In the genomic region with DNA sequence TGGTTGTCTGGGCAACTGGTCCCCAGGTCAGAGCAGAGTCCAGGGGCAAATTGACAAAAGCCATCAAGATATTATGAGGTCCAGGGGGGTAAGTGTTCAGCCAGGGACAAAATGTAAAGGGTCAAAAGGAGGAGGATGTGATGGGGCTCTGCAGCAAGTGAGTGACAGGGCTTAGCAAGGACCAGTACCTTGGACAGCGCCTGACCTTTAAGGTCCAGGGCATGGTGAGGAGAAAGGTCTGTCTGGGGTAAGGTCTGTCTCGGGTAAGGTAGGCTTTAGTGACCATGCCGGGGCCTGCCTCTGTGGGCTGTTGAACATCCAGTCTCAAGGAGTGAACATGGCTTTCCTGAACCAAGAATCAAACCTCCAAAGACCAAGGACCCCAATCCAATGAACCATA, we compare ENCODE assay signal across 1 cellular context.
A peak's percentile ranks its signal among the peaks of the same experiment; 100 is the strongest.
TF ChIP-seq lines count a peak whose summit lies in the region.

No MANE protein-coding gene starts in this region.

TF ChIP-seq in HepG2, 621 proteins besides CTCF, POLR2A, EP300 and RAD21 (continued from another document and continues in another):
- TF ChIP-seq ZIK1 (CRISPR knock-in tag; IDR thresholded peaks at IDR 0.05; ENCODE audit: borderline replicate concordance, low read depth): no peak
- no peak for TF ChIP-seq ZBTB7B (CRISPR knock-in tag; IDR thresholded peaks at IDR 0.05)
- TF ChIP-seq CBX2 (IDR thresholded peaks at IDR 0.05; ENCODE audit: low read depth, low read length): no peak
- no peak for TF ChIP-seq CBX2 (CRISPR knock-in tag; IDR thresholded peaks at IDR 0.05; ENCODE audit: low read depth)
- TF ChIP-seq ZZZ3 (CRISPR knock-in tag; IDR thresholded peaks at IDR 0.05; ENCODE audit: borderline replicate concordance): no peak
- no peak for TF ChIP-seq ZNF121 (CRISPR knock-in tag; IDR thresholded peaks at IDR 0.05)
- no peak for TF ChIP-seq ZNF382 (CRISPR knock-in tag; IDR thresholded peaks at IDR 0.05; ENCODE audit: borderline replicate concordance)
- TF ChIP-seq POLR2G (IDR thresholded peaks at IDR 0.05; ENCODE audit: low read depth, low read length): no peak
- TF ChIP-seq RFX5 (IDR thresholded peaks at IDR 0.05; ENCODE audit: low read depth, low read length): no peak
- TF ChIP-seq FOXJ3 (CRISPR knock-in tag; IDR thresholded peaks at IDR 0.05; ENCODE audit: borderline replicate concordance): no peak
- no peak for TF ChIP-seq CBX1 (IDR thresholded peaks at IDR 0.05; ENCODE audit: low read depth)
- no peak for TF ChIP-seq ZNF800 (CRISPR knock-in tag; IDR thresholded peaks at IDR 0.05)
- no peak for TF ChIP-seq ZNF841 (CRISPR knock-in tag; IDR thresholded peaks at IDR 0.05; ENCODE audit: borderline replicate concordance)
- no peak for TF ChIP-seq HHEX (CRISPR knock-in tag; IDR thresholded peaks at IDR 0.05)
- TF ChIP-seq HDAC1 (CRISPR knock-in tag; IDR thresholded peaks at IDR 0.05): no peak
- TF ChIP-seq RXRA (CRISPR knock-in tag; IDR thresholded peaks at IDR 0.05): no peak
- no peak for TF ChIP-seq CENPT (CRISPR knock-in tag; IDR thresholded peaks at IDR 0.05; ENCODE audit: low read depth)
- no peak for TF ChIP-seq ZNF44 (CRISPR knock-in tag; IDR thresholded peaks at IDR 0.05)
- TF ChIP-seq SMC3 (IDR thresholded peaks at IDR 0.05; ENCODE audit: low read length): no peak
- no peak for TF ChIP-seq ZBTB43 (CRISPR knock-in tag; conservative IDR thresholded peaks at IDR 0.05)
- no peak for TF ChIP-seq ZMYM3 (CRISPR knock-in tag; IDR thresholded peaks at IDR 0.05)
- no peak for TF ChIP-seq ZNF563 (CRISPR knock-in tag; IDR thresholded peaks at IDR 0.05)
- no peak for TF ChIP-seq ZNF234 (CRISPR knock-in tag; conservative IDR thresholded peaks at IDR 0.05)
- TF ChIP-seq NFRKB (IDR thresholded peaks at IDR 0.05): no peak
- no peak for TF ChIP-seq NPAS2 (CRISPR knock-in tag; IDR thresholded peaks at IDR 0.05; ENCODE audit: borderline replicate concordance)
- no peak for TF ChIP-seq IRX3 (CRISPR knock-in tag; IDR thresholded peaks at IDR 0.05; ENCODE audit: borderline replicate concordance, low read depth)
- TF ChIP-seq CHCHD3 (CRISPR knock-in tag; IDR thresholded peaks at IDR 0.05): no peak
- TF ChIP-seq ZNF614 (CRISPR knock-in tag; IDR thresholded peaks at IDR 0.05; ENCODE audit: borderline replicate concordance): no peak
- peak; percentile 57; the same call in 1 of the 2 replicates for TF ChIP-seq ZBED4 (CRISPR knock-in tag; IDR thresholded peaks at IDR 0.05; ENCODE audit: borderline replicate concordance)
- TF ChIP-seq KLF16 (CRISPR knock-in tag; IDR thresholded peaks at IDR 0.05): peak in 1 of 2 experiments; percentile 62; a peak in 1 of 4 replicates
- no peak for TF ChIP-seq MTF1 (CRISPR knock-in tag; IDR thresholded peaks at IDR 0.05)
- TF ChIP-seq, protein P1, sequence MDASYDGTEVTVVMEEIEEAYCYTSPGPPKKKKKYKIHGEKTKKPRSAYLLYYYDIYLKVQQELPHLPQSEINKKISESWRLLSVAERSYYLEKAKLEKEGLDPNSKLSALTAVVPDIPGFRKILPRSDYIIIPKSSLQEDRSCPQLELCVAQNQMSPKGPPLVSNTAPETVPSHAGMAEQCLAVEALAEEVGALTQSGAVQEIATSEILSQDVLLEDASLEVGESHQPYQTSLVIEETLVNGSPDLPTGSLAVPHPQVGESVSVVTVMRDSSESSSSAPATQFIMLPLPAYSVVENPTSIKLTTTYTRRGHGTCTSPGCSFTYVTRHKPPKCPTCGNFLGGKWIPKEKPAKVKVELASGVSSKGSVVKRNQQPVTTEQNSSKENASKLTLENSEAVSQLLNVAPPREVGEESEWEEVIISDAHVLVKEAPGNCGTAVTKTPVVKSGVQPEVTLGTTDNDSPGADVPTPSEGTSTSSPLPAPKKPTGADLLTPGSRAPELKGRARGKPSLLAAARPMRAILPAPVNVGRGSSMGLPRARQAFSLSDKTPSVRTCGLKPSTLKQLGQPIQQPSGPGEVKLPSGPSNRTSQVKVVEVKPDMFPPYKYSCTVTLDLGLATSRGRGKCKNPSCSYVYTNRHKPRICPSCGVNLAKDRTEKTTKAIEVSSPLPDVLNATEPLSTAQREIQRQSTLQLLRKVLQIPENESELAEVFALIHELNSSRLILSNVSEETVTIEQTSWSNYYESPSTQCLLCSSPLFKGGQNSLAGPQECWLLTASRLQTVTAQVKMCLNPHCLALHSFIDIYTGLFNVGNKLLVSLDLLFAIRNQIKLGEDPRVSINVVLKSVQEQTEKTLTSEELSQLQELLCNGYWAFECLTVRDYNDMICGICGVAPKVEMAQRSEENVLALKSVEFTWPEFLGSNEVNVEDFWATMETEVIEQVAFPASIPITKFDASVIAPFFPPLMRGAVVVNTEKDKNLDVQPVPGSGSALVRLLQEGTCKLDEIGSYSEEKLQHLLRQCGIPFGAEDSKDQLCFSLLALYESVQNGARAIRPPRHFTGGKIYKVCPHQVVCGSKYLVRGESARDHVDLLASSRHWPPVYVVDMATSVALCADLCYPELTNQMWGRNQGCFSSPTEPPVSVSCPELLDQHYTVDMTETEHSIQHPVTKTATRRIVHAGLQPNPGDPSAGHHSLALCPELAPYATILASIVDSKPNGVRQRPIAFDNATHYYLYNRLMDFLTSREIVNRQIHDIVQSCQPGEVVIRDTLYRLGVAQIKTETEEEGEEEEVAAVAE (CRISPR knock-in tag; IDR thresholded peaks at IDR 0.05; ENCODE audit: borderline replicate concordance): peak; percentile 73; the same call in 1 of the 2 replicates
- no peak for TF ChIP-seq NR2C2 (CRISPR knock-in tag; IDR thresholded peaks at IDR 0.05; ENCODE audit: borderline replicate concordance)
- TF ChIP-seq TAF1 (CRISPR knock-in tag; IDR thresholded peaks at IDR 0.05): no peak
- no peak for TF ChIP-seq ISL2 (CRISPR knock-in tag; IDR thresholded peaks at IDR 0.05)
- TF ChIP-seq GMEB1 (CRISPR knock-in tag; IDR thresholded peaks at IDR 0.05; ENCODE audit: borderline replicate concordance): no peak
- TF ChIP-seq THAP8 (CRISPR knock-in tag; IDR thresholded peaks at IDR 0.05; ENCODE audit: borderline replicate concordance): no peak
- no peak for TF ChIP-seq SNAPC2 (CRISPR knock-in tag; IDR thresholded peaks at IDR 0.05)
- TF ChIP-seq PAF1 (CRISPR knock-in tag; IDR thresholded peaks at IDR 0.05): no peak
- no peak for TF ChIP-seq YY1 (IDR thresholded peaks at IDR 0.05; ENCODE audit: insufficient read depth, insufficient replicate concordance, low read depth, low read length)
- no peak for TF ChIP-seq UBTF (CRISPR knock-in tag; IDR thresholded peaks at IDR 0.05)
- TF ChIP-seq ZKSCAN5 (CRISPR knock-in tag; IDR thresholded peaks at IDR 0.05): no peak
- peak; percentile 57 to 93; a peak in 3 of 4 replicates for TF ChIP-seq NR2F1 (CRISPR knock-in tag; IDR thresholded peaks at IDR 0.05)
- TF ChIP-seq FOXM1 (CRISPR knock-in tag; IDR thresholded peaks at IDR 0.05): no peak
- no peak for TF ChIP-seq SMARCC2 (IDR thresholded peaks at IDR 0.05)
- no peak for TF ChIP-seq ZNF629 (CRISPR knock-in tag; conservative IDR thresholded peaks at IDR 0.05)
- TF ChIP-seq CHD4 (IDR thresholded peaks at IDR 0.05; ENCODE audit: borderline replicate concordance, low read length): no peak
- no peak for TF ChIP-seq NFE2L2 (IDR thresholded peaks at IDR 0.05; ENCODE audit: low read length)
- TF ChIP-seq SP2 (CRISPR knock-in tag; IDR thresholded peaks at IDR 0.05): no peak
- TF ChIP-seq MXI1 (IDR thresholded peaks at IDR 0.05; ENCODE audit: borderline replicate concordance, low read depth, low read length): no peak
- no peak for TF ChIP-seq DPF2 (CRISPR knock-in tag; IDR thresholded peaks at IDR 0.05; ENCODE audit: borderline replicate concordance, low read depth)
